Comparison of ENCODE assay signal across 20 cellular contexts in the genomic region with DNA sequence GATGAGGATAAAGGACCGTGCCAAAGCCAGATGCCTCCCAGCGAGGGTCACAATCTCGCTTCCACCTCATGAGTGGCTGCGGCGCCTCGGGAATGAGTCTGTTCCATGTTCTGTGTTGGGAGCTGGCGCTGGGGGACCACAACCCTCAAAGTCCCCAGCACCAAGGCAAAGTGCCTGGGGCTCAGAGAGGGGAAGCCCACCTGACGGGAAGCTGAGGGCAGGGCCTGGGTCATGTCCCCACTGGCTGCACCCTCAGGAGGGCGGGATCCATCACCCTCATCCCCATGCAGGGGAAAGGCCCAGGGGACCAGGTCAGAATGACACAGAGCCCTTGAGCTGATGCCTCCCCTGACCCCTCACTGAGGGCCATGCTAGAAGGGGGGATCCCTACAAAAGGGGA.
DNase-seq lines count a peak whose midpoint lies in the region; ATAC-seq and TF ChIP-seq lines count a peak whose summit lies in the region.
"Had no signal": no experiment of that assay in that cellular context is flagged by ENCODE, and none has a peak within 500 bp of the region (broad histone marks: within the 10 kb centered on the region; RNA-seq: fewer than 3 reads in every experiment).

No MANE protein-coding gene starts in this region.

- H3K4me1 ChIP-seq in cardiac muscle cell (ENCODE audit: low read depth) = peaks cover 22% of the 10 kb centered on the region

- CTCF ChIA-PET in activated CD4-positive, alpha-beta T cell treated with anti-CD3 and anti-CD28 coated beads for 36 hours (lab: Charles Lee) = no interaction called here

- peaks cover 41% of the 10 kb centered on the region for H3K4me1 Mint-ChIP-seq in activated CD4-positive, alpha-beta T cell treated with anti-CD3 and anti-CD28 coated beads for 36 hours
- H3K4me1 Mint-ChIP-seq in activated T-helper 2 cell treated with anti-CD3 and anti-CD28 coated beads, Interferon-gamma antibody, Interleukin-2, Interleukin-4, amounts not matched to agents 10 μg/mL and 5 μg/mL and 100 μg/mL, durations not matched to agents 14 hours and 24 hours and 36 hours (ENCODE audit: low read depth) = peaks cover 51% of the 10 kb centered on the region
- H3K4me1 Mint-ChIP-seq in stimulated activated naive CD8-positive, alpha-beta T cell treated with anti-CD3 and anti-CD28 coated beads, Interleukin-15, amount 100 ng/mL, for 72 hours = peaks cover 56% of the 10 kb centered on the region

- no peaks in the 10 kb centered on the region for H3K27me3 ChIP-seq in cardiac muscle cell
- H3K27me3 ChIP-seq: BLaER1 had no signal

- no peak for TF ChIP-seq CTCF in cardiac muscle cell (IDR thresholded peaks at IDR 0.05; ENCODE audit: low read depth, low read length)

- H3K36me3 Mint-ChIP-seq in activated CD4-positive, alpha-beta T cell treated with anti-CD3 and anti-CD28 coated beads for 36 hours (ENCODE audit: low read depth) = peaks cover 6% of the 10 kb centered on the region
- peaks cover 29% of the 10 kb centered on the region for H3K36me3 Mint-ChIP-seq in activated T-helper 2 cell treated with anti-CD3 and anti-CD28 coated beads, Interferon-gamma antibody, Interleukin-2, Interleukin-4, amounts not matched to agents 10 μg/mL and 5 μg/mL and 100 μg/mL, durations not matched to agents 14 hours and 24 hours and 36 hours (ENCODE audit: low read depth)

- peak overlapping the region; percentile 17 for H3K27ac Mint-ChIP-seq in activated CD4-positive, alpha-beta T cell treated with anti-CD3 and anti-CD28 coated beads for 36 hours
- H3K27ac Mint-ChIP-seq in activated T-helper 2 cell treated with anti-CD3 and anti-CD28 coated beads, Interferon-gamma antibody, Interleukin-2, Interleukin-4, amounts not matched to agents 10 μg/mL and 5 μg/mL and 100 μg/mL, durations not matched to agents 14 hours and 24 hours and 36 hours = peak overlapping the region; percentile 58
- peak overlapping the region in 1 of 2 donors; percentile 48 for H3K27ac Mint-ChIP-seq in stimulated activated naive CD8-positive, alpha-beta T cell treated with anti-CD3 and anti-CD28 coated beads, Interleukin-15, amount 100 ng/mL, for 72 hours
- H3K27ac Mint-ChIP-seq: B cell had no signal

- no peaks in the 10 kb centered on the region for H3K27me3 Mint-ChIP-seq in activated CD4-positive, alpha-beta T cell treated with anti-CD3 and anti-CD28 coated beads for 36 hours
- no peaks in the 10 kb centered on the region for H3K27me3 Mint-ChIP-seq in activated T-helper 2 cell treated with anti-CD3 and anti-CD28 coated beads, Interferon-gamma antibody, Interleukin-2, Interleukin-4, amounts not matched to agents 10 μg/mL and 5 μg/mL and 100 μg/mL, durations not matched to agents 14 hours and 24 hours and 36 hours (ENCODE audit: low read depth)
- H3K27me3 Mint-ChIP-seq in stimulated activated naive CD8-positive, alpha-beta T cell treated with anti-CD3 and anti-CD28 coated beads, Interleukin-15, amount 100 ng/mL, for 72 hours = no peaks in the 10 kb centered on the region
- H3K27me3 Mint-ChIP-seq: B cell; CD4-positive, CD25-positive, alpha-beta regulatory T cell had no signal

- H3K36me3 ChIP-seq in cardiac muscle cell = no peaks in the 10 kb centered on the region

- ATAC-seq in activated CD4-positive, alpha-beta T cell treated with anti-CD3 and anti-CD28 coated beads for 36 hours = no peak
- ATAC-seq in Right ventricle myocardium inferior = no peak
- ATAC-seq in stimulated activated naive CD8-positive, alpha-beta T cell treated with anti-CD3 and anti-CD28 coated beads, Interleukin-15, amount 100 ng/mL, for 72 hours = no peak
- ATAC-seq: CD8-positive, alpha-beta T cell; GM12878 had no signal

- DNase-seq in activated CD4-positive, alpha-beta T cell treated with anti-CD3 and anti-CD28 coated beads for 36 hours = no peak
- DNase-seq in activated CD4-positive, alpha-beta T cell treated with anti-CD3 and anti-CD28 coated beads for 4 hours = no peak
- no peak for DNase-seq in cardiac muscle cell (ENCODE audit: low read depth in 1 of 2, low spot score in 1 of 2)
- DNase-seq in Right ventricle myocardium inferior (ENCODE audit: missing footprints) = no peak
- DNase-seq in activated T-helper 2 cell treated with anti-CD3 and anti-CD28 coated beads, Interferon-gamma antibody, Interleukin-2, Interleukin-4, amounts not matched to agents 10 μg/mL and 5 μg/mL and 100 μg/mL, durations not matched to agents 14 hours and 24 hours and 36 hours (ENCODE audit: low spot score) = no peak
- no peak for DNase-seq in stimulated activated naive CD8-positive, alpha-beta T cell treated with anti-CD3 and anti-CD28 coated beads, Interleukin-15, amount 100 ng/mL, for 72 hours
- DNase-seq in NCI-H146 (lab: John Stamatoyannopoulos, UW) = no peak
- DNase-seq: Caco-2; CD4-positive, CD25-positive, alpha-beta regulatory T cell; CD8-positive, alpha-beta T cell; DMS79; GDM1; H7; HCEC 1CT had no signal

- no peaks in the 10 kb centered on the region for H3K9me3 Mint-ChIP-seq in activated CD4-positive, alpha-beta T cell treated with anti-CD3 and anti-CD28 coated beads for 36 hours (ENCODE audit: low read depth)
- H3K9me3 Mint-ChIP-seq in activated T-helper 2 cell treated with anti-CD3 and anti-CD28 coated beads, Interferon-gamma antibody, Interleukin-2, Interleukin-4, amounts not matched to agents 10 μg/mL and 5 μg/mL and 100 μg/mL, durations not matched to agents 14 hours and 24 hours and 36 hours = no peaks in the 10 kb centered on the region
- H3K9me3 Mint-ChIP-seq in stimulated activated naive CD8-positive, alpha-beta T cell treated with anti-CD3 and anti-CD28 coated beads, Interleukin-15, amount 100 ng/mL, for 72 hours = no peaks in the 10 kb centered on the region
- H3K9me3 Mint-ChIP-seq: CD4-positive, CD25-positive, alpha-beta regulatory T cell; CD8-positive, alpha-beta T cell had no signal

- no peak overlapping the region for H3K4me3 ChIP-seq in cardiac muscle cell
- H3K4me3 ChIP-seq: BLaER1, GM12878, GM23248 had no signal

- no peaks in the 10 kb centered on the region for H3K9me3 ChIP-seq in cardiac muscle cell (ENCODE audit: low read depth)
- H3K9me3 ChIP-seq: BLaER1, Caco-2 had no signal

- H3K4me3 Mint-ChIP-seq in activated CD4-positive, alpha-beta T cell treated with anti-CD3 and anti-CD28 coated beads for 36 hours = no peak overlapping the region
- no peak overlapping the region for H3K4me3 Mint-ChIP-seq in activated T-helper 2 cell treated with anti-CD3 and anti-CD28 coated beads, Interferon-gamma antibody, Interleukin-2, Interleukin-4, amounts not matched to agents 10 μg/mL and 5 μg/mL and 100 μg/mL, durations not matched to agents 14 hours and 24 hours and 36 hours (ENCODE audit: low read depth)
- H3K4me3 Mint-ChIP-seq in stimulated activated naive CD8-positive, alpha-beta T cell treated with anti-CD3 and anti-CD28 coated beads, Interleukin-15, amount 100 ng/mL, for 72 hours = peak overlapping the region in 1 of 2 donors; percentile 46
- H3K4me3 Mint-ChIP-seq: B cell; CD4-positive, CD25-positive, alpha-beta regulatory T cell; CD8-positive, alpha-beta T cell had no signal

- POLR2A ChIA-PET in activated CD4-positive, alpha-beta T cell treated with anti-CD3 and anti-CD28 coated beads for 36 hours (lab: Charles Lee) = interaction anchor here (0.6 kb wide), 1 partner anchor 252 kb away, joined by 5 read pairs; no protein-coding TSS in a partner anchor

- H3K27ac ChIP-seq in cardiac muscle cell = peak overlapping the region; percentile 17
- H3K27ac ChIP-seq: 22Rv1, C4-2B, GM23248 had no signal

- intact Hi-C loops in activated CD4-positive, alpha-beta T cell treated with anti-CD3 and anti-CD28 coated beads for 36 hours (cut with DNase I, micrococcal nuclease) = no loop called here
- intact Hi-C loops in Right ventricle myocardium inferior (cut with DNase I) = no loop called here
- intact Hi-C loops in activated T-helper 2 cell treated with anti-CD3 and anti-CD28 coated beads, Interferon-gamma antibody, Interleukin-2, Interleukin-4, amounts not matched to agents 10 μg/mL and 5 μg/mL and 100 μg/mL, durations not matched to agents 14 hours and 24 hours and 36 hours (cut with micrococcal nuclease) = no loop called here
